In genomic region chr11:59158206-59159068, GRCh38 we compare ENCODE assay signal across 8 cellular contexts. TPM values are rescaled to one million over a fixed set of nuclear protein-coding genes. Genes with fewer than 3 reads are reported as not detected.
DNase-seq lines count a peak whose midpoint lies in the region; ATAC-seq and TF ChIP-seq lines count a peak whose summit lies in the region.

No MANE protein-coding gene starts in this region.

- CTCF ChIA-PET in HCT116 (lab: Charles Lee) (interaction anchor here (0.7 to 3.6 kb wide), 27 partner anchors 8 to 1813 kb away, joined by 3 to 59 read pairs (median 4); partner anchors contain the start of genes DTX4 and FAM111A), RWPE1 (lab: Yijun Ruan, JAX) (interaction anchor here (0.5 to 1.6 kb wide), 16 partner anchors 9 to 1700 kb away, joined by 3 to 15 read pairs (median 4); partner anchors contain the start of genes DTX4 and FAM111A)

- no TSS peak for BruUV-seq in HCT116 (replicated peaks; lab: Mats Ljungman, UMichigan)

- POLR2A ChIA-PET in HCT116 (lab: Charles Lee) = interaction anchor here (0.9 to 1.0 kb wide), 2 partner anchors 10 to 14 kb away, joined by 3 to 6 read pairs; no protein-coding TSS in a partner anchor
- POLR2A ChIA-PET in RWPE1 (lab: Yijun Ruan, JAX; ENCODE audit: low non-redundant PET) = no interaction called here

- RAD21 ChIA-PET in HCT116 (lab: Charles Lee; ENCODE audit: low non-redundant PET in 1 of 2, low total read pairs in 2 of 2, uncharacterized antibody in 2 of 2, unreplicated experiment in 2 of 2) = interaction anchor here (0.6 to 1.3 kb wide), 4 partner anchors 13 to 52 kb away, joined by 3 to 5 read pairs (median 3); partner anchors contain the start of gene FAM111A (in 1 of the 2)

- no peak overlapping the region for H3K27ac Mint-ChIP-seq in activated naive CD8-positive, alpha-beta T cell treated with anti-CD3 and anti-CD28 coated beads, Interleukin-2, amount 50 U/mL, for 24 hours

- DNase-seq in NK-92 treated with Interleukin-12 subunit alpha and Interleukin-12 subunit beta, amount 100 ng/mL, for 24 hours (lab: John Stamatoyannopoulos, UW) = peak; percentile 19
- DNase-seq in NK-92 (lab: John Stamatoyannopoulos, UW; ENCODE audit: unreplicated experiment) (no peak), HCT116 (ENCODE audit: low read depth, low spot score) (peak; percentile 47), LoVo (ENCODE audit: low spot score) (peak; percentile 72), RWPE1 (ENCODE audit: low spot score) (peak; percentile 73), cardiac muscle cell (ENCODE audit: low read depth in 1 of 2, low spot score in 1 of 2) (peak; percentile 62 to 82), retina (peak; percentile 76)
- peak; percentile 59 for DNase-seq in activated naive CD8-positive, alpha-beta T cell treated with anti-CD3 and anti-CD28 coated beads, Interleukin-2, amount 50 U/mL, for 24 hours

- H2AFZ ChIP-seq in HCT116 (ENCODE audit: low read depth, low read length, poor library complexity, severe bottlenecking) = no peak overlapping the region

- H3K4me3 Mint-ChIP-seq in activated naive CD8-positive, alpha-beta T cell treated with anti-CD3 and anti-CD28 coated beads, Interleukin-2, amount 50 U/mL, for 24 hours = no peak overlapping the region

- H3K36me3 ChIP-seq in HCT116 (ENCODE audit: control insufficient read depth in 1 of 2, insufficient read depth in 2 of 2, low read length in 2 of 2) = no peaks in the 10 kb centered on the region
- no peaks in the 10 kb centered on the region for H3K36me3 ChIP-seq in cardiac muscle cell

- peak; percentile 88 for TF ChIP-seq RAD21 in HCT116 (IDR thresholded peaks at IDR 0.05; ENCODE audit: low read depth)

- no peak overlapping the region for H3K4me2 ChIP-seq in HCT116 (ENCODE audit: low read length)

- peaks cover 7% of the 10 kb centered on the region for H3K27me3 Mint-ChIP-seq in activated naive CD8-positive, alpha-beta T cell treated with anti-CD3 and anti-CD28 coated beads, Interleukin-2, amount 50 U/mL, for 24 hours

- H3K4me1 ChIP-seq in HCT116 (ENCODE audit: control insufficient read depth in 1 of 2, insufficient read depth in 2 of 2, low read length in 2 of 2) (no peaks in the 10 kb centered on the region), cardiac muscle cell (ENCODE audit: low read depth) (no peaks in the 10 kb centered on the region)

- no peaks in the 10 kb centered on the region for H3K27me3 ChIP-seq in HCT116 (ENCODE audit: insufficient read depth, low read length)
- no peaks in the 10 kb centered on the region for H3K27me3 ChIP-seq in cardiac muscle cell

- H4K20me1 ChIP-seq in HCT116 (ENCODE audit: insufficient read depth) = no peaks in the 10 kb centered on the region

- no peaks in the 10 kb centered on the region for H3K79me2 ChIP-seq in HCT116 (ENCODE audit: insufficient read depth, low read length)

- TF ChIP-seq POLR2A in HCT116 (IDR thresholded peaks at IDR 0.05; ENCODE audit: borderline replicate concordance, extremely low read depth, insufficient read depth, insufficient read length) = no peak

- no peaks in the 10 kb centered on the region for H3K9me3 ChIP-seq in HCT116 (ENCODE audit: control insufficient read depth in 1 of 2, insufficient read depth in 1 of 2, low read depth in 1 of 2, low read length in 2 of 2)
- H3K9me3 ChIP-seq in cardiac muscle cell (ENCODE audit: low read depth) = no peaks in the 10 kb centered on the region

- H3K4me1 Mint-ChIP-seq in activated naive CD8-positive, alpha-beta T cell treated with anti-CD3 and anti-CD28 coated beads, Interleukin-2, amount 50 U/mL, for 24 hours = no peaks in the 10 kb centered on the region

- ATAC-seq in HCT116 = peak; percentile 94
- peak; percentile 90 for ATAC-seq in activated naive CD8-positive, alpha-beta T cell treated with anti-CD3 and anti-CD28 coated beads, Interleukin-2, amount 50 U/mL, for 24 hours

- TF ChIP-seq CTCF in HCT116 (IDR thresholded peaks at IDR 0.05 in 2 of 3, conservative IDR thresholded peaks at IDR 0.05 in 1 of 3; ENCODE audit: borderline replicate concordance in 1 of 3, insufficient read depth in 1 of 3, low read depth in 2 of 3, low read length in 2 of 3) = peak; percentile 58 to 79 (median 77); a peak in 5 of 6 replicates
- TF ChIP-seq CTCF in RWPE1 (conservative IDR thresholded peaks at IDR 0.05; ENCODE audit: low read depth) = peak; percentile 78
- TF ChIP-seq CTCF in cardiac muscle cell (IDR thresholded peaks at IDR 0.05; ENCODE audit: low read depth, low read length) = peak; percentile 86

- H3K4me3 ChIP-seq in HCT116 (replicated peaks in 1 of 2; ENCODE audit: low read depth in 1 of 2, low read length in 2 of 2) (no peak overlapping the region), cardiac muscle cell (no peak overlapping the region)

- peaks cover 1% of the 10 kb centered on the region for H3K36me3 Mint-ChIP-seq in activated naive CD8-positive, alpha-beta T cell treated with anti-CD3 and anti-CD28 coated beads, Interleukin-2, amount 50 U/mL, for 24 hours (ENCODE audit: low read depth)

- H3K27ac ChIP-seq in HCT116 (ENCODE audit: low read depth, low read length) (no peak overlapping the region), RWPE1 (no peak overlapping the region), cardiac muscle cell (no peak overlapping the region)

- intact Hi-C loops in HCT116 (cut with micrococcal nuclease) = loop anchor here (1.0 to 2.0 kb wide), 2 partner anchors 62 to 103 kb away; no protein-coding TSS in a partner anchor

- H3K9ac ChIP-seq in HCT116 (ENCODE audit: low read length) = no peak overlapping the region

- H3K9me2 ChIP-seq in HCT116 (ENCODE audit: insufficient read depth) = no peaks in the 10 kb centered on the region

- H3K9me3 Mint-ChIP-seq in activated naive CD8-positive, alpha-beta T cell treated with anti-CD3 and anti-CD28 coated beads, Interleukin-2, amount 50 U/mL, for 24 hours = no peaks in the 10 kb centered on the region

TF ChIP-seq in HCT116, 20 proteins besides CTCF, POLR2A, EP300 and RAD21 (continues in another document):
- TF ChIP-seq ZFX (IDR thresholded peaks at IDR 0.05) = no peak
- TF ChIP-seq EGR1 (IDR thresholded peaks at IDR 0.05; ENCODE audit: low read depth) = no peak
- no peak for TF ChIP-seq ELF1 (IDR thresholded peaks at IDR 0.05; ENCODE audit: borderline replicate concordance, low read depth)
- TF ChIP-seq CEBPB (IDR thresholded peaks at IDR 0.05; ENCODE audit: low read depth) = no peak
- no peak for TF ChIP-seq SP1 (IDR thresholded peaks at IDR 0.05; ENCODE audit: low read depth)
- no peak for TF ChIP-seq FOSL1 (IDR thresholded peaks at IDR 0.05; ENCODE audit: low read depth)
- TF ChIP-seq MAX (IDR thresholded peaks at IDR 0.05) = no peak
- TF ChIP-seq ATF3 (IDR thresholded peaks at IDR 0.05) = no peak
- no peak for TF ChIP-seq JUND (IDR thresholded peaks at IDR 0.05)
- no peak for TF ChIP-seq SRF (IDR thresholded peaks at IDR 0.05; ENCODE audit: low read depth)
- TF ChIP-seq REST (IDR thresholded peaks at IDR 0.05; ENCODE audit: low read depth) = no peak
- TF ChIP-seq CBX3 (IDR thresholded peaks at IDR 0.05; ENCODE audit: low read depth) = no peak
- TF ChIP-seq TCF7L2 (IDR thresholded peaks at IDR 0.05; ENCODE audit: borderline replicate concordance, extremely low read depth, insufficient read depth, insufficient read length) = no peak
- no peak for TF ChIP-seq ZNF274 (IDR thresholded peaks at IDR 0.05; ENCODE audit: low read depth, low read length)
- TF ChIP-seq SIN3A (IDR thresholded peaks at IDR 0.05; ENCODE audit: low read depth) = no peak
- no peak for TF ChIP-seq POLR2AphosphoS5 (IDR thresholded peaks at IDR 0.05; ENCODE audit: low read depth, low read length)

RNA-seq across cellular contexts. Expression of gene DTX4, which starts 13.5 kb away (rescaled TPM):
- 7.6 TPM for total RNA-seq in HCT116 (2021; ENCODE audit: unreplicated experiment)
- 3.6 and 4.3 TPM in 2 replicates for polyA plus RNA-seq in HCT116 (2012)
- 2.7 and 3.1 TPM in 2 replicates for total RNA-seq in cardiac muscle cell
- 1.1 and 1.8 TPM in 2 replicates for polyA plus RNA-seq in cardiac muscle cell

RNA-seq across cellular contexts. Expression of gene FAM111A, which starts 15.8 kb away (rescaled TPM):
- 30.3 TPM for total RNA-seq in HCT116 (2021; ENCODE audit: unreplicated experiment)
- polyA plus RNA-seq in HCT116 (2012) = 9.0 and 13.5 TPM in 2 replicates
- total RNA-seq in cardiac muscle cell = 1.7 and 6.5 TPM in 2 replicates
- 1.5 and 5.3 TPM in 2 replicates for polyA plus RNA-seq in cardiac muscle cell

RNA-seq across cellular contexts. Expression of gene FAM111B, which starts 51.4 kb away (rescaled TPM):
- total RNA-seq in HCT116 (2021; ENCODE audit: unreplicated experiment) (10.7 TPM), cardiac muscle cell (1.8 and 2.6 TPM in 2 replicates)
- 2.0 and 2.9 TPM in 2 replicates for polyA plus RNA-seq in HCT116 (2012)
- polyA plus RNA-seq in cardiac muscle cell = 0.44 and 3.5 TPM in 2 replicates

RNA-seq across cellular contexts. Expression of gene MPEG1, which starts 54.3 kb away (rescaled TPM):
- 0.07 TPM for total RNA-seq in HCT116 (2021; ENCODE audit: unreplicated experiment)
- not detected in 2 replicates for polyA plus RNA-seq in HCT116 (2012)
- not detected in 2 replicates for total RNA-seq in cardiac muscle cell
- not detected in 2 replicates for polyA plus RNA-seq in cardiac muscle cell
